ENCODE assay signal across 22 cellular contexts in the genomic region with DNA sequence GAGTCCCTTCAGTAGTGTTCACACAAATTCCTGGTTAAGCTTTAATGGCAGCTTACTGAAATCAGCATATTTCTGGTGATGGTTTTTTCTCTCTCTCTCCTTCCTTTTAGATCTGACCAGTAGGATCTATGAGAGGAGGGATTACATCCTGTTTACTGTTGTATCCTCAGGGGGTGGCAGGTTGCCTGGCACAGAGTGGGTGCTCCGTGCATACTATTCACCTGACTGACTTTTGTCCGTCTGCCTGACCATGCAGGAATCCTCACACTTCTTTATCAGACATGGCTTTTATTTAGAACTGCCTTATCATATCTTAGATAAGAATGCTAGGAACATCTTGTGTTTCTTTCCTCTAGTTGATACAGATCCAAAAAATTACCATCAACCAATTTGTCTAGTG. TPM values are rescaled to one million over a fixed set of nuclear protein-coding genes. Genes with fewer than 3 reads are reported as not detected.
DNase-seq lines count a peak whose midpoint lies in the region; ATAC-seq and TF ChIP-seq lines count a peak whose summit lies in the region.
"Had no signal": no experiment of that assay in that cellular context is flagged by ENCODE, and none has a peak within 500 bp of the region (broad histone marks: within the 10 kb centered on the region; RNA-seq: fewer than 3 reads in every experiment).

No MANE protein-coding gene starts in this region.

- no peak overlapping the region; the same call in 2 of the 3 replicates for H2BK15ac ChIP-seq in IMR-90 (ENCODE audit: low read depth, low read length)

- H2BK20ac ChIP-seq in IMR-90 (ENCODE audit: low read depth, low read length): no peak overlapping the region

- H3K9me1 ChIP-seq in IMR-90 (ENCODE audit: insufficient read depth, low read length): no peaks in the 10 kb centered on the region

- H2AK9ac ChIP-seq in IMR-90 (replicated peaks; ENCODE audit: low read depth, low read length, poor library complexity): no peak overlapping the region

- H3K9me3 Mint-ChIP-seq in activated CD4-positive, alpha-beta memory T cell treated with anti-CD3 and anti-CD28 coated beads for 36 hours: no peaks in the 10 kb centered on the region
- H3K9me3 Mint-ChIP-seq in activated CD4-positive, alpha-beta memory T cell treated with anti-CD3 and anti-CD28 coated beads, Interleukin-2, amount 10 ng/mL, durations not matched to agents 7 days and 5 days: peaks cover 5% of the 10 kb centered on the region
- H3K9me3 Mint-ChIP-seq: IgD-negative memory B cell had no signal

- H3K36me3 ChIP-seq in IMR-90 (ENCODE audit: control insufficient read depth, insufficient read depth, low read length) (no peaks in the 10 kb centered on the region), prostate gland (no peaks in the 10 kb centered on the region)
- H3K36me3 ChIP-seq: gastroesophageal sphincter had no signal

- H3K36me3 Mint-ChIP-seq in activated CD4-positive, alpha-beta memory T cell treated with anti-CD3 and anti-CD28 coated beads for 36 hours: peaks cover 8% of the 10 kb centered on the region
- peaks cover 27% of the 10 kb centered on the region for H3K36me3 Mint-ChIP-seq in activated CD4-positive, alpha-beta memory T cell treated with anti-CD3 and anti-CD28 coated beads, Interleukin-2, amount 10 ng/mL, durations not matched to agents 7 days and 5 days (ENCODE audit: low read depth)

- H2AFZ ChIP-seq in IMR-90 (replicated peaks; ENCODE audit: low read length, poor library complexity): peak overlapping the region; percentile 63

- no peak overlapping the region for H3K18ac ChIP-seq in IMR-90 (ENCODE audit: low read depth, low read length)

- CTCF ChIA-PET in activated CD4-positive, alpha-beta memory T cell treated with anti-CD3 and anti-CD28 coated beads for 36 hours (lab: Charles Lee): interaction anchor here (1.0 to 1.1 kb wide), 2 partner anchors 114 to 156 kb away, joined by 3 to 7 read pairs; a partner anchor contains a TSS
- CTCF ChIA-PET in activated CD4-positive, alpha-beta memory T cell treated with anti-CD3 and anti-CD28 coated beads, Interleukin-2, amount 10 ng/mL, durations not matched to agents 7 days and 5 days (lab: Charles Lee): interaction anchor here (1.1 kb wide), 1 partner anchor 156 kb away, joined by 3 read pairs; a partner anchor contains a TSS
- CTCF ChIA-PET in IMR-90 (lab: Yijun Ruan, JAX): no interaction called here

- POLR2A ChIA-PET in activated CD4-positive, alpha-beta memory T cell treated with anti-CD3 and anti-CD28 coated beads for 36 hours (lab: Charles Lee): no interaction called here
- POLR2A ChIA-PET in activated CD4-positive, alpha-beta memory T cell treated with anti-CD3 and anti-CD28 coated beads, Interleukin-2, amount 10 ng/mL, durations not matched to agents 7 days and 5 days (lab: Charles Lee): interaction anchor here (0.6 to 1.2 kb wide), 2 partner anchors 15 to 49 kb away, joined by 3 read pairs; no protein-coding TSS in a partner anchor
- POLR2A ChIA-PET in IMR-90 (lab: Charles Lee; ENCODE audit: unreplicated experiment): no interaction called here

- no peaks in the 10 kb centered on the region for H4K20me1 ChIP-seq in IMR-90 (ENCODE audit: insufficient read depth, low read length)

- dilution Hi-C loops in IMR-90 (cut with HindIII; ENCODE audit: low sequenced_read_pairs, unreplicated experiment): no loop called here

- H2BK5ac ChIP-seq in IMR-90 (ENCODE audit: low read depth, low read length, poor library complexity, severe bottlenecking): no peak overlapping the region

- H3K79me1 ChIP-seq in IMR-90 (ENCODE audit: low read depth in 1 of 2, low read length in 2 of 2): peaks cover 2 to 4% of the 10 kb centered on the region in 2 experiments; a peak in 2 of 4 replicates

- H3K4me3 Mint-ChIP-seq in activated CD4-positive, alpha-beta memory T cell treated with anti-CD3 and anti-CD28 coated beads for 36 hours: no peak overlapping the region
- H3K4me3 Mint-ChIP-seq in activated CD4-positive, alpha-beta memory T cell treated with anti-CD3 and anti-CD28 coated beads, Interleukin-2, amount 10 ng/mL, durations not matched to agents 7 days and 5 days: no peak overlapping the region
- H3K4me3 Mint-ChIP-seq: IgD-negative memory B cell had no signal

- H3K27ac Mint-ChIP-seq in activated CD4-positive, alpha-beta memory T cell treated with anti-CD3 and anti-CD28 coated beads for 36 hours: peak overlapping the region; percentile 53
- no peak overlapping the region for H3K27ac Mint-ChIP-seq in activated CD4-positive, alpha-beta memory T cell treated with anti-CD3 and anti-CD28 coated beads, Interleukin-2, amount 10 ng/mL, durations not matched to agents 7 days and 5 days
- H3K27ac Mint-ChIP-seq: IgD-negative memory B cell had no signal

- H3K9ac ChIP-seq in IMR-90 (ENCODE audit: low read depth, low read length): no peak overlapping the region

- no peak for TF ChIP-seq RAD21 in IMR-90 (IDR thresholded peaks at IDR 0.05; ENCODE audit: low read length)

- H4K8ac ChIP-seq in IMR-90 (ENCODE audit: low read depth in 2 of 2, low read length in 2 of 2): peak overlapping the region; percentile 56 to 72; a peak in 3 of 4 replicates

- H2AK5ac ChIP-seq in IMR-90 (ENCODE audit: low read depth, low read length): no peak overlapping the region

- intact Hi-C loops in activated CD4-positive, alpha-beta memory T cell treated with anti-CD3 and anti-CD28 coated beads for 36 hours (cut with micrococcal nuclease): loop anchor here (2.0 kb wide), 1 partner anchor 15 kb away; no protein-coding TSS in a partner anchor
- intact Hi-C loops in IMR-90 (cut with micrococcal nuclease): no loop called here
- intact Hi-C loops in prostate gland (cut with DNase I): no loop called here

- H3K27me3 Mint-ChIP-seq in activated CD4-positive, alpha-beta memory T cell treated with anti-CD3 and anti-CD28 coated beads for 36 hours: no peaks in the 10 kb centered on the region
- no peaks in the 10 kb centered on the region for H3K27me3 Mint-ChIP-seq in activated CD4-positive, alpha-beta memory T cell treated with anti-CD3 and anti-CD28 coated beads, Interleukin-2, amount 10 ng/mL, durations not matched to agents 7 days and 5 days
- H3K27me3 Mint-ChIP-seq: brain, IgD-negative memory B cell had no signal

- H4K91ac ChIP-seq in IMR-90 (ENCODE audit: insufficient read depth, low read depth, low read length): no peak overlapping the region

- no TSS peak for BruUV-seq in IMR-90 (replicated peaks; lab: Mats Ljungman, UMichigan)

- WGBS in IMR-90 (ENCODE audit: extremely low coverage in 2 of 2, insufficient read length in 1 of 2), 2 experiments: no CpG with 5 or more reads among the region's 2 CpGs
- WGBS in prostate gland: 51% methylated on average over 2 of the region's 2 CpGs

- H3K4me1 ChIP-seq in IMR-90 (ENCODE audit: control insufficient read depth, insufficient read depth, low read length) (peaks cover 1% of the 10 kb centered on the region; the same call in 1 of the 2 replicates), prostate gland (replicated peaks) (no peaks in the 10 kb centered on the region)
- H3K4me1 ChIP-seq: gastroesophageal sphincter had no signal

- in situ Hi-C loops in IMR-90 (cut with MboI; ENCODE audit: low sequenced_read_pairs): no loop called here

- H3K4me3 ChIP-seq in IMR-90 (ENCODE audit: insufficient read depth, low read depth, low read length) (no peak overlapping the region), prostate gland (no peak overlapping the region)
- H3K4me3 ChIP-seq: gastroesophageal sphincter, GM12878 had no signal

- H3K23ac ChIP-seq in IMR-90 (ENCODE audit: low read depth, low read length): peak overlapping the region; percentile 75; the same call in 1 of the 2 replicates

- no peaks in the 10 kb centered on the region for H3K27me3 ChIP-seq in IMR-90 (ENCODE audit: control insufficient read depth, insufficient read depth, low read length)
- H3K27me3 ChIP-seq in prostate gland (replicated peaks; ENCODE audit: insufficient read depth): no peaks in the 10 kb centered on the region
- H3K27me3 ChIP-seq: gastroesophageal sphincter had no signal

- no peak overlapping the region for H3K14ac ChIP-seq in IMR-90 (replicated peaks; ENCODE audit: low read depth, low read length)

- ATAC-seq in IMR-90 (ENCODE audit: low read depth) (peak; percentile 42), omental fat pad (ENCODE audit: low FRiP score) (peak; percentile 64)
- ATAC-seq: activated CD4-positive, CD25-positive, alpha-beta regulatory T cell treated with anti-CD3 and anti-CD28 coated beads, Interleukin-2, amount 50 U/mL, for 24 hours; activated naive CD4-positive, alpha-beta T cell treated with anti-CD3 and anti-CD28 coated beads, Interleukin-2, amount 50 U/mL, for 72 hours; gastroesophageal sphincter; GM12878 had no signal

- DNase-seq in activated CD4-positive, alpha-beta memory T cell treated with anti-CD3 and anti-CD28 coated beads for 36 hours: no peak
- DNase-seq in activated CD4-positive, alpha-beta memory T cell treated with anti-CD3 and anti-CD28 coated beads, Interleukin-2, amount 10 ng/mL, durations not matched to agents 7 days and 5 days: no peak
- DNase-seq in IMR-90: peak; percentile 2
- DNase-seq in amniotic epithelial cell (ENCODE audit: low read depth): peak; percentile 67
- no peak for DNase-seq in omental fat pad (ENCODE audit: low spot score)
- DNase-seq in activated gamma-delta T cell treated with Interleukin-2 at 50 U/mL for 16 hours: no peak
- DNase-seq in OCI-M2 (lab: John Stamatoyannopoulos, UW; ENCODE audit: unreplicated experiment): no peak
- DNase-seq in prostate gland (ENCODE audit: low spot score): no peak
- DNase-seq: activated CD8-positive, alpha-beta memory T cell treated with anti-CD3 and anti-CD28 coated beads, Interleukin-2, amount 50 U/mL, for 48 hours; erythroblast; GF-D8; NCI-H187 treated with DMSO at 0.1 percent for 48 hours; NCI-H446; SHP77 treated with DMSO at 0.1 percent for 48 hours; stimulated activated CD4-positive, alpha-beta T cell treated with anti-CD3 and anti-CD28 coated beads, Interleukin-4, amount 100 ng/mL, for 24 hours had no signal

- H2BK120ac ChIP-seq in IMR-90 (ENCODE audit: low read depth, low read length): no peak overlapping the region; the same call in 1 of the 2 replicates

- no peak for TF ChIP-seq POLR2A in IMR-90 (IDR thresholded peaks at IDR 0.05; ENCODE audit: low read depth, low read length)
- no peak for TF ChIP-seq POLR2A in prostate gland (IDR thresholded peaks at IDR 0.05)

- TF ChIP-seq CTCF in IMR-90 (conservative IDR thresholded peaks at IDR 0.05; ENCODE audit: low read depth, low read length) (no peak), omental fat pad (IDR thresholded peaks at IDR 0.05) (no peak), prostate gland (IDR thresholded peaks at IDR 0.05) (no peak)

- H3K27ac ChIP-seq in IMR-90 (ENCODE audit: insufficient read depth, low read length): no peak overlapping the region
- H3K27ac ChIP-seq in prostate gland: no peak overlapping the region
- H3K27ac ChIP-seq: gastroesophageal sphincter, HL-60 had no signal

- H3K9me3 ChIP-seq in IMR-90 (ENCODE audit: control insufficient read depth, insufficient read depth, low read length) (no peaks in the 10 kb centered on the region), prostate gland (no peaks in the 10 kb centered on the region)
- H3K9me3 ChIP-seq: gastroesophageal sphincter had no signal

- H3K4me1 Mint-ChIP-seq in activated CD4-positive, alpha-beta memory T cell treated with anti-CD3 and anti-CD28 coated beads for 36 hours (ENCODE audit: low read depth): peaks cover 52% of the 10 kb centered on the region
- H3K4me1 Mint-ChIP-seq in activated CD4-positive, alpha-beta memory T cell treated with anti-CD3 and anti-CD28 coated beads, Interleukin-2, amount 10 ng/mL, durations not matched to agents 7 days and 5 days: peaks cover 25% of the 10 kb centered on the region
- H3K4me1 Mint-ChIP-seq: brain had no signal

- no peak overlapping the region for H3K4ac ChIP-seq in IMR-90 (ENCODE audit: low read depth, low read length)

- H4K5ac ChIP-seq in IMR-90 (ENCODE audit: low read depth, low read length): no peak overlapping the region

- H3K4me2 ChIP-seq in IMR-90 (ENCODE audit: low read depth, low read length): peak overlapping the region; percentile 33; the same call in 1 of the 2 replicates

- H3K56ac ChIP-seq in IMR-90 (ENCODE audit: extremely low read depth, insufficient read depth, low read length): no peak overlapping the region

RNA-seq across cellular contexts. Expression of a gene that starts 29.6 kb away (rescaled TPM):
- 10 to 100 TPM; 76.7 to 80.5 TPM for total RNA-seq in activated CD4-positive, alpha-beta memory T cell treated with anti-CD3 and anti-CD28 coated beads for 36 hours
- 10 to 100 TPM; 90.6 to 96.9 TPM for total RNA-seq in activated CD4-positive, alpha-beta memory T cell treated with anti-CD3 and anti-CD28 coated beads, Interleukin-2, amount 10 ng/mL, durations not matched to agents 7 days and 5 days
- total RNA-seq in IMR-90 (2012; rRNA removed) (20.4 and 21.4 TPM in 2 replicates), omental fat pad (10 to 100 TPM; 20.3 to 48.6 (median 26.7) TPM), prostate gland (10 to 100 TPM; 15.5 to 18.5 TPM)
- 18.5 and 22.9 TPM in 2 replicates for polyA plus RNA-seq in IMR-90 (2012; rRNA removed)
- 25.4 and 60.0 TPM in 2 replicates for polyA plus RNA-seq in IMR-90 (2012; cell fraction: cytosol; rRNA removed)
- 24.6 and 28.2 TPM in 2 replicates for polyA plus RNA-seq in IMR-90 (2012; cell fraction: nucleus; rRNA removed; ENCODE audit: low replicate concordance)

Comparison
In these comparisons a context has a peak if more than half of its experiments do, and no peak if none do; other contexts are left out.
1. DNase-seq: peak in IMR-90 (single experiment) and amniotic epithelial cell (single experiment); none in activated CD4-positive, alpha-beta memory T cell treated with anti-CD3 and anti-CD28 coated beads for 36 hours (single experiment), activated CD4-positive, alpha-beta memory T cell treated with anti-CD3 and anti-CD28 coated beads, Interleukin-2, amount 10 ng/mL, durations not matched to agents 7 days and 5 days (single experiment), omental fat pad (single experiment), activated gamma-delta T cell treated with Interleukin-2 at 50 U/mL for 16 hours (single experiment), OCI-M2 (single experiment) and prostate gland (single experiment).